In genomic region chr2:37856101-37856751, GRCh38 we compare ENCODE assay signal across 16 cellular contexts.
A peak's percentile ranks its signal among the peaks of the same experiment; 100 is the strongest.
DNase-seq lines count a peak whose midpoint lies in the region; ATAC-seq, FAIRE-seq and TF ChIP-seq lines count a peak whose summit lies in the region.
"Had no signal": no experiment of that assay in that cellular context is flagged by ENCODE, and none has a peak within 500 bp of the region (broad histone marks: within the 10 kb centered on the region; RNA-seq: fewer than 3 reads in every experiment).

No MANE protein-coding gene starts in this region.

- H3K27ac ChIP-seq in IMR-90 (ENCODE audit: insufficient read depth, low read length) (no peak overlapping the region), endothelial cell of umbilical vein (ENCODE audit: insufficient read depth, low read depth, low read length) (peak overlapping the region; percentile 35), lower lobe of right lung (peak overlapping the region; percentile 74)
- H3K27ac ChIP-seq: PC-9 had no signal

- in situ Hi-C loops in IMR-90 (cut with MboI; ENCODE audit: low sequenced_read_pairs) = no loop called here

- peaks cover 5% of the 10 kb centered on the region for H3K36me3 Mint-ChIP-seq in stimulated activated memory B cell treated with anti-CD40 and anti-IgM and Interleukin-4, amounts not matched to agents 10 μg/mL and 1 μg/mL and 100 μg/mL, for 72 hours

- POLR2A ChIA-PET in IMR-90 (lab: Charles Lee; ENCODE audit: unreplicated experiment) (interaction anchor here (0.8 kb wide), 1 partner anchor 190 kb away, joined by 3 read pairs; no protein-coding TSS in a partner anchor), endothelial cell of umbilical vein (lab: Charles Lee) (interaction anchor here (0.9 kb wide), 1 partner anchor 21 kb away, joined by 3 read pairs; no protein-coding TSS in a partner anchor)

- TF ChIP-seq RAD21 in IMR-90 (IDR thresholded peaks at IDR 0.05; ENCODE audit: low read length) = no peak

- H3K4me1 ChIP-seq in IMR-90 (ENCODE audit: control insufficient read depth, insufficient read depth, low read length) (peaks cover 31% of the 10 kb centered on the region), endothelial cell of umbilical vein (ENCODE audit: control insufficient read depth, extremely low read depth, insufficient read depth, low read length) (peaks cover 36% of the 10 kb centered on the region), lower lobe of right lung (peaks cover 28% of the 10 kb centered on the region)

- 82% methylated on average over 4 of the region's 7 CpGs; no CpG with 5 or more reads in 1 of the 2 experiments for WGBS in IMR-90 (ENCODE audit: extremely low coverage in 2 of 2, insufficient read length in 1 of 2), 2 experiments

- H3K4me2 ChIP-seq in IMR-90 (ENCODE audit: low read depth, low read length) (no peak overlapping the region), endothelial cell of umbilical vein (ENCODE audit: insufficient read depth, low read length) (peak overlapping the region; percentile 21)
- H3K4me2 ChIP-seq: GM23338, PC-9 had no signal

- H3K27me3 Mint-ChIP-seq in stimulated activated memory B cell treated with anti-CD40 and anti-IgM and Interleukin-4, amounts not matched to agents 10 μg/mL and 1 μg/mL and 100 μg/mL, for 72 hours = no peaks in the 10 kb centered on the region

- H3K9me1 ChIP-seq in IMR-90 (ENCODE audit: insufficient read depth, low read length) (peaks cover 26% of the 10 kb centered on the region), endothelial cell of umbilical vein (replicated peaks; ENCODE audit: control insufficient read depth, extremely low read depth, insufficient read depth, low read length) (no peaks in the 10 kb centered on the region)

- 0 out of 2 replicates have a peak overlapping the region, but pooled peaks have one; percentile 19 for H3K56ac ChIP-seq in IMR-90 (ENCODE audit: extremely low read depth, insufficient read depth, low read length)

- H3K9me3 ChIP-seq in IMR-90 (ENCODE audit: control insufficient read depth, insufficient read depth, low read length) = peaks cover 4% of the 10 kb centered on the region; the same call in 1 of the 2 replicates
- no peaks in the 10 kb centered on the region for H3K9me3 ChIP-seq in endothelial cell of umbilical vein (replicated peaks; ENCODE audit: control insufficient read depth, insufficient read depth, low read length)
- peaks cover 6% of the 10 kb centered on the region for H3K9me3 ChIP-seq in lower lobe of right lung

- CTCF ChIA-PET in IMR-90 (lab: Yijun Ruan, JAX) (no interaction called here), endothelial cell of umbilical vein (lab: Charles Lee) (interaction anchor here (1.0 to 7.2 kb wide), 9 partner anchors 16 to 441 kb away, joined by 3 to 97 read pairs (median 4); no protein-coding TSS in a partner anchor)

- H2BK15ac ChIP-seq in IMR-90 (ENCODE audit: low read depth, low read length) = peak overlapping the region; percentile 94

- H3K4me1 Mint-ChIP-seq in stimulated activated memory B cell treated with anti-CD40 and anti-IgM and Interleukin-4, amounts not matched to agents 10 μg/mL and 1 μg/mL and 100 μg/mL, for 72 hours = peaks cover 33% of the 10 kb centered on the region

- H3K36me3 ChIP-seq in IMR-90 (ENCODE audit: control insufficient read depth, insufficient read depth, low read length) = no peaks in the 10 kb centered on the region
- no peaks in the 10 kb centered on the region for H3K36me3 ChIP-seq in endothelial cell of umbilical vein (ENCODE audit: control insufficient read depth in 2 of 2, extremely low read depth in 1 of 2, insufficient read depth in 2 of 2, low read length in 2 of 2)
- no peaks in the 10 kb centered on the region for H3K36me3 ChIP-seq in lower lobe of right lung

- H3K14ac ChIP-seq in IMR-90 (replicated peaks; ENCODE audit: low read depth, low read length) = peak overlapping the region; percentile 70

- peak overlapping the region; percentile 90 for H3K4ac ChIP-seq in IMR-90 (ENCODE audit: low read depth, low read length)

- peak overlapping the region; percentile 91 for H2AFZ ChIP-seq in IMR-90 (replicated peaks; ENCODE audit: low read length, poor library complexity)
- peak overlapping the region; percentile 25 for H2AFZ ChIP-seq in endothelial cell of umbilical vein (ENCODE audit: low read depth, low read length)
- H2AFZ ChIP-seq: GM23338, PC-9 had no signal

- no peak for TF ChIP-seq CTCF in IMR-90 (conservative IDR thresholded peaks at IDR 0.05; ENCODE audit: low read depth, low read length)
- no peak for TF ChIP-seq CTCF in endothelial cell of umbilical vein (IDR thresholded peaks at IDR 0.05; ENCODE audit: extremely low read depth in 1 of 2, insufficient read depth in 1 of 2, low read depth in 1 of 2, low read length in 2 of 2)
- no peak for TF ChIP-seq CTCF in lower lobe of right lung (IDR thresholded peaks at IDR 0.05)

- peak overlapping the region; percentile 62 for H2AK9ac ChIP-seq in IMR-90 (replicated peaks; ENCODE audit: low read depth, low read length, poor library complexity)

- FAIRE-seq in endothelial cell of umbilical vein (lab: Jason Lieb, UNC) (no peak), GM19239 (lab: Jason Lieb, UNC) (no peak)

- dilution Hi-C loops in IMR-90 (cut with HindIII; ENCODE audit: low sequenced_read_pairs, unreplicated experiment) = no loop called here
- dilution Hi-C loops in endothelial cell of umbilical vein (cut with MboI; ENCODE audit: extremely low pct_ligation_motif_present, low sequenced_read_pairs) = loop anchor here (25.0 kb wide), 1 partner anchor 444 kb away; no protein-coding TSS in a partner anchor

- peak overlapping the region; percentile 86 to 87; a peak in 3 of 4 replicates for H4K8ac ChIP-seq in IMR-90 (ENCODE audit: low read depth in 2 of 2, low read length in 2 of 2)

- TF ChIP-seq POLR2A in IMR-90 (IDR thresholded peaks at IDR 0.05; ENCODE audit: low read depth, low read length) = no peak
- TF ChIP-seq POLR2A in endothelial cell of umbilical vein (IDR thresholded peaks at IDR 0.05; ENCODE audit: low read depth, low read length) = no peak

- no peaks in the 10 kb centered on the region for H3K79me1 ChIP-seq in IMR-90 (ENCODE audit: low read depth in 1 of 2, low read length in 2 of 2)

- H3K79me2 ChIP-seq in endothelial cell of umbilical vein (ENCODE audit: control insufficient read depth, insufficient read depth, low read length) = no peaks in the 10 kb centered on the region

- H4K91ac ChIP-seq in IMR-90 (ENCODE audit: insufficient read depth, low read depth, low read length) = peak overlapping the region; percentile 84

- H3K18ac ChIP-seq in IMR-90 (ENCODE audit: low read depth, low read length) = peak overlapping the region; percentile 92

- H3K4me3 ChIP-seq in IMR-90 (ENCODE audit: insufficient read depth, low read depth, low read length) (no peak overlapping the region), endothelial cell of umbilical vein (replicated peaks in 1 of 3; ENCODE audit: insufficient read depth in 1 of 3, low read depth in 1 of 3, low read length in 3 of 3) (no peak overlapping the region), lower lobe of right lung (no peak overlapping the region)
- H3K4me3 ChIP-seq: GM23338, PC-9 had no signal

- H4K5ac ChIP-seq in IMR-90 (ENCODE audit: low read depth, low read length) = peak overlapping the region; percentile 83

- H3K9ac ChIP-seq in IMR-90 (ENCODE audit: low read depth, low read length) = no peak overlapping the region
- no peak overlapping the region for H3K9ac ChIP-seq in endothelial cell of umbilical vein (replicated peaks; ENCODE audit: extremely low read depth, insufficient read depth, low read length)

- intact Hi-C loops in IMR-90 (cut with micrococcal nuclease) = no loop called here
- intact Hi-C loops in endothelial cell of umbilical vein (cut with micrococcal nuclease) = no loop called here
- intact Hi-C loops in lower lobe of right lung (cut with DNase I) = no loop called here

- H4K20me1 ChIP-seq in IMR-90 (ENCODE audit: insufficient read depth, low read length) = no peaks in the 10 kb centered on the region
- no peaks in the 10 kb centered on the region for H4K20me1 ChIP-seq in endothelial cell of umbilical vein (replicated peaks; ENCODE audit: control insufficient read depth, extremely low read depth, insufficient read depth, low read length)

- BruUV-seq in IMR-90 (replicated peaks; lab: Mats Ljungman, UMichigan) = no TSS peak
- BruUV-seq in endothelial cell of umbilical vein (replicated peaks; lab: Mats Ljungman, UMichigan) = no TSS peak

- peak overlapping the region; percentile 10 for H3K23ac ChIP-seq in IMR-90 (ENCODE audit: low read depth, low read length)

- no peak for ATAC-seq in IMR-90 (ENCODE audit: low read depth)
- peak in 1 of 2 donors; percentile 4 for ATAC-seq in lower lobe of right lung
- no peak for ATAC-seq in stimulated activated memory B cell treated with anti-CD40 and anti-IgM and Interleukin-4, amounts not matched to agents 10 μg/mL and 1 μg/mL and 100 μg/mL, for 72 hours
- ATAC-seq: GM23338 had no signal

- H3K27ac Mint-ChIP-seq in stimulated activated memory B cell treated with anti-CD40 and anti-IgM and Interleukin-4, amounts not matched to agents 10 μg/mL and 1 μg/mL and 100 μg/mL, for 72 hours = peak overlapping the region; percentile 36
- H3K27ac Mint-ChIP-seq: GM23338; T-helper 1 cell treated with Interleukin-12 subunit alpha and Interleukin-12 subunit beta and Interleukin-4 antibody, amounts not matched to agents 30 μg/mL and 1 μg/mL, for 36 hours had no signal

- H3K27me3 ChIP-seq in IMR-90 (ENCODE audit: control insufficient read depth, insufficient read depth, low read length) (no peaks in the 10 kb centered on the region), endothelial cell of umbilical vein (ENCODE audit: control insufficient read depth in 2 of 2, insufficient read depth in 2 of 2, low read length in 2 of 2) (no peaks in the 10 kb centered on the region), lower lobe of right lung (ENCODE audit: low read depth) (no peaks in the 10 kb centered on the region)

- DNase-seq in IMR-90 = no peak
- DNase-seq in endothelial cell of umbilical vein (ENCODE audit: low read depth, low spot score) = no peak
- no peak for DNase-seq in lower lobe of right lung
- no peak for DNase-seq in GM19239 (ENCODE audit: insufficient read length, low spot score)
- DNase-seq in OCI-M1 (lab: John Stamatoyannopoulos, UW) = no peak
- no peak for DNase-seq in cortex of kidney (lab: John Stamatoyannopoulos, UW)
- no peak for DNase-seq in midbrain (lab: John Stamatoyannopoulos, UW)
- DNase-seq: activated CD4-positive, alpha-beta T cell treated with anti-CD3 and anti-CD28 coated beads, Interleukin-2, amount 50 U/mL, for 4 hours; activated naive CD4-positive, alpha-beta T cell treated with Interleukin-2 at 50 U/mL for 16 hours; DMS79 treated with DMSO at 0.1 percent for 48 hours; MM.1S; PC-9 had no signal

- peaks cover 5% of the 10 kb centered on the region for H3K9me3 Mint-ChIP-seq in stimulated activated memory B cell treated with anti-CD40 and anti-IgM and Interleukin-4, amounts not matched to agents 10 μg/mL and 1 μg/mL and 100 μg/mL, for 72 hours
- H3K9me3 Mint-ChIP-seq: natural killer cell treated with Interleukin-12 subunit alpha and Interleukin-12 subunit beta and Interleukin-15 and Interleukin-18, amount 100 ng/mL, for 72 hours; T-helper 1 cell treated with Interleukin-12 subunit alpha and Interleukin-12 subunit beta and Interleukin-4 antibody, amounts not matched to agents 30 μg/mL and 1 μg/mL, for 36 hours had no signal

- H2AK5ac ChIP-seq in IMR-90 (ENCODE audit: low read depth, low read length) = peak overlapping the region; percentile 91

- no peak overlapping the region for H3K4me3 Mint-ChIP-seq in stimulated activated memory B cell treated with anti-CD40 and anti-IgM and Interleukin-4, amounts not matched to agents 10 μg/mL and 1 μg/mL and 100 μg/mL, for 72 hours
- H3K4me3 Mint-ChIP-seq: GM23338; natural killer cell treated with Interleukin-12 subunit alpha and Interleukin-12 subunit beta and Interleukin-15 and Interleukin-18, amount 100 ng/mL, for 72 hours; T-helper 1 cell treated with Interleukin-12 subunit alpha and Interleukin-12 subunit beta and Interleukin-4 antibody, amounts not matched to agents 30 μg/mL and 1 μg/mL, for 36 hours had no signal

- peak overlapping the region; percentile 63 for H2BK5ac ChIP-seq in IMR-90 (ENCODE audit: low read depth, low read length, poor library complexity, severe bottlenecking)

- H2BK120ac ChIP-seq in IMR-90 (ENCODE audit: low read depth, low read length) = peak overlapping the region; percentile 83

- peak overlapping the region; percentile 89 for H2BK20ac ChIP-seq in IMR-90 (ENCODE audit: low read depth, low read length)
